ENCODE assay signal across 1 cellular context in the genomic region with DNA sequence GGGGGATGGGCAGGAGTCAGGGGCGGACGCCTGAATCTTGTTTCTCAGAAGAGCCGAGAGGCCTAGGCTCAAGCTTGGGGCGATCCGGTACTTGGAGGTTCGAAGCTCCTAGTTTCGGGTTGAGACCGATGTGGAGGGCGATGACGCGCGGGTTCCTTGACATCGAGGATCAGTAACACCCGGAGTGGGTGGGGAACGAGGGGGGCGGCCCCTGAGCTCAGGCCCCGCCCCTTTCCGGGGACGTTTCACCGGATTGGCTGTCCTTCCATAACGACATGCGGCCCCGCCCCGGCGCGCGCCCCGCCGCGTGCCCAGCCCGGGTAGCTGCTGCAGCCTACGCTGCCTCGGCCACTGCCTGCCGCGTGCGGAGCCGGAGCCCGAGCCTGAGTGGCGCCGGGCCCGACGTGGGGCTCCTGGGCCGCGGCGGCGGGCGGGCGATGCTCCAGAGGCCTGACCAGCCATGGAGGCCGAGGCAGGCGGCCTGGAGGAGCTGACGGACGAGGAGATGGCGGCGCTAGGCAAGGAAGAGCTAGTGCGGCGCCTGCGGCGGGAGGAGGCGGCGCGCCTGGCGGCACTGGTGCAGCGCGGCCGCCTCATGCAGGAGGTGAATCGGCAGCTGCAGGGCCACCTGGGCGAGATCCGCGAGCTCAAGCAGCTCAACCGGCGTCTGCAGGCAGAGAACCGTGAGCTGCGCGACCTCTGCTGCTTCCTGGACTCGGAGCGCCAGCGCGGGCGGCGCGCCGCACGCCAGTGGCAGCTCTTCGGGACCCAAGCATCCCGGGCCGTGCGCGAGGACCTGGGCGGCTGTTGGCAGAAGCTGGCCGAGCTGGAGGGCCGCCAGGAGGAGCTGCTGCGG.
TF ChIP-seq lines count a peak whose summit lies in the region.

A gene (plus strand): TSS at position 350 of the 856 bp plus-strand sequence. CDS start 111 bp downstream, at position 461.

TF ChIP-seq in K562, 482 proteins besides CTCF, POLR2A, EP300 and RAD21 (continued from another document and continues in another):
- TF ChIP-seq, protein P1, sequence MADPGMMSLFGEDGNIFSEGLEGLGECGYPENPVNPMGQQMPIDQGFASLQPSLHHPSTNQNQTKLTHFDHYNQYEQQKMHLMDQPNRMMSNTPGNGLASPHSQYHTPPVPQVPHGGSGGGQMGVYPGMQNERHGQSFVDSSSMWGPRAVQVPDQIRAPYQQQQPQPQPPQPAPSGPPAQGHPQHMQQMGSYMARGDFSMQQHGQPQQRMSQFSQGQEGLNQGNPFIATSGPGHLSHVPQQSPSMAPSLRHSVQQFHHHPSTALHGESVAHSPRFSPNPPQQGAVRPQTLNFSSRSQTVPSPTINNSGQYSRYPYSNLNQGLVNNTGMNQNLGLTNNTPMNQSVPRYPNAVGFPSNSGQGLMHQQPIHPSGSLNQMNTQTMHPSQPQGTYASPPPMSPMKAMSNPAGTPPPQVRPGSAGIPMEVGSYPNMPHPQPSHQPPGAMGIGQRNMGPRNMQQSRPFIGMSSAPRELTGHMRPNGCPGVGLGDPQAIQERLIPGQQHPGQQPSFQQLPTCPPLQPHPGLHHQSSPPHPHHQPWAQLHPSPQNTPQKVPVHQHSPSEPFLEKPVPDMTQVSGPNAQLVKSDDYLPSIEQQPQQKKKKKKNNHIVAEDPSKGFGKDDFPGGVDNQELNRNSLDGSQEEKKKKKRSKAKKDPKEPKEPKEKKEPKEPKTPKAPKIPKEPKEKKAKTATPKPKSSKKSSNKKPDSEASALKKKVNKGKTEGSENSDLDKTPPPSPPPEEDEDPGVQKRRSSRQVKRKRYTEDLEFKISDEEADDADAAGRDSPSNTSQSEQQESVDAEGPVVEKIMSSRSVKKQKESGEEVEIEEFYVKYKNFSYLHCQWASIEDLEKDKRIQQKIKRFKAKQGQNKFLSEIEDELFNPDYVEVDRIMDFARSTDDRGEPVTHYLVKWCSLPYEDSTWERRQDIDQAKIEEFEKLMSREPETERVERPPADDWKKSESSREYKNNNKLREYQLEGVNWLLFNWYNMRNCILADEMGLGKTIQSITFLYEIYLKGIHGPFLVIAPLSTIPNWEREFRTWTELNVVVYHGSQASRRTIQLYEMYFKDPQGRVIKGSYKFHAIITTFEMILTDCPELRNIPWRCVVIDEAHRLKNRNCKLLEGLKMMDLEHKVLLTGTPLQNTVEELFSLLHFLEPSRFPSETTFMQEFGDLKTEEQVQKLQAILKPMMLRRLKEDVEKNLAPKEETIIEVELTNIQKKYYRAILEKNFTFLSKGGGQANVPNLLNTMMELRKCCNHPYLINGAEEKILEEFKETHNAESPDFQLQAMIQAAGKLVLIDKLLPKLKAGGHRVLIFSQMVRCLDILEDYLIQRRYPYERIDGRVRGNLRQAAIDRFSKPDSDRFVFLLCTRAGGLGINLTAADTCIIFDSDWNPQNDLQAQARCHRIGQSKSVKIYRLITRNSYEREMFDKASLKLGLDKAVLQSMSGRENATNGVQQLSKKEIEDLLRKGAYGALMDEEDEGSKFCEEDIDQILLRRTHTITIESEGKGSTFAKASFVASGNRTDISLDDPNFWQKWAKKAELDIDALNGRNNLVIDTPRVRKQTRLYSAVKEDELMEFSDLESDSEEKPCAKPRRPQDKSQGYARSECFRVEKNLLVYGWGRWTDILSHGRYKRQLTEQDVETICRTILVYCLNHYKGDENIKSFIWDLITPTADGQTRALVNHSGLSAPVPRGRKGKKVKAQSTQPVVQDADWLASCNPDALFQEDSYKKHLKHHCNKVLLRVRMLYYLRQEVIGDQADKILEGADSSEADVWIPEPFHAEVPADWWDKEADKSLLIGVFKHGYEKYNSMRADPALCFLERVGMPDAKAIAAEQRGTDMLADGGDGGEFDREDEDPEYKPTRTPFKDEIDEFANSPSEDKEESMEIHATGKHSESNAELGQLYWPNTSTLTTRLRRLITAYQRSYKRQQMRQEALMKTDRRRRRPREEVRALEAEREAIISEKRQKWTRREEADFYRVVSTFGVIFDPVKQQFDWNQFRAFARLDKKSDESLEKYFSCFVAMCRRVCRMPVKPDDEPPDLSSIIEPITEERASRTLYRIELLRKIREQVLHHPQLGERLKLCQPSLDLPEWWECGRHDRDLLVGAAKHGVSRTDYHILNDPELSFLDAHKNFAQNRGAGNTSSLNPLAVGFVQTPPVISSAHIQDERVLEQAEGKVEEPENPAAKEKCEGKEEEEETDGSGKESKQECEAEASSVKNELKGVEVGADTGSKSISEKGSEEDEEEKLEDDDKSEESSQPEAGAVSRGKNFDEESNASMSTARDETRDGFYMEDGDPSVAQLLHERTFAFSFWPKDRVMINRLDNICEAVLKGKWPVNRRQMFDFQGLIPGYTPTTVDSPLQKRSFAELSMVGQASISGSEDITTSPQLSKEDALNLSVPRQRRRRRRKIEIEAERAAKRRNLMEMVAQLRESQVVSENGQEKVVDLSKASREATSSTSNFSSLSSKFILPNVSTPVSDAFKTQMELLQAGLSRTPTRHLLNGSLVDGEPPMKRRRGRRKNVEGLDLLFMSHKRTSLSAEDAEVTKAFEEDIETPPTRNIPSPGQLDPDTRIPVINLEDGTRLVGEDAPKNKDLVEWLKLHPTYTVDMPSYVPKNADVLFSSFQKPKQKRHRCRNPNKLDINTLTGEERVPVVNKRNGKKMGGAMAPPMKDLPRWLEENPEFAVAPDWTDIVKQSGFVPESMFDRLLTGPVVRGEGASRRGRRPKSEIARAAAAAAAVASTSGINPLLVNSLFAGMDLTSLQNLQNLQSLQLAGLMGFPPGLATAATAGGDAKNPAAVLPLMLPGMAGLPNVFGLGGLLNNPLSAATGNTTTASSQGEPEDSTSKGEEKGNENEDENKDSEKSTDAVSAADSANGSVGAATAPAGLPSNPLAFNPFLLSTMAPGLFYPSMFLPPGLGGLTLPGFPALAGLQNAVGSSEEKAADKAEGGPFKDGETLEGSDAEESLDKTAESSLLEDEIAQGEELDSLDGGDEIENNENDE (IDR thresholded peaks at IDR 0.05; ENCODE audit: low read depth, low read length) = peak; percentile 14
- TF ChIP-seq ZFX (CRISPR knock-in tag; IDR thresholded peaks at IDR 0.05) (peak; percentile 77), NFXL1 (CRISPR knock-in tag; IDR thresholded peaks at IDR 0.05) (no peak), EZH2 (IDR thresholded peaks at IDR 0.05; ENCODE audit: borderline replicate concordance, low read depth, low read length) (no peak), SAP30 (IDR thresholded peaks at IDR 0.05; ENCODE audit: borderline replicate concordance, insufficient read depth, low read depth, low read length, poor library complexity, severe bottlenecking) (peak; percentile 86), CBX8 (IDR thresholded peaks at IDR 0.05; ENCODE audit: borderline replicate concordance, extremely low read depth, low read depth, low read length, poor library complexity, severe bottlenecking) (no peak), TFAM (CRISPR knock-in tag; conservative IDR thresholded peaks at IDR 0.05) (no peak), RB1 (IDR thresholded peaks at IDR 0.05; ENCODE audit: low read depth) (peak; percentile 79; the same call in 1 of the 2 replicates), ARID1B (IDR thresholded peaks at IDR 0.05) (no peak), RBM39 (optimal IDR thresholded peaks at IDR 0.05; ENCODE audit: low read depth, low read length) (no peak), IFI16 (CRISPR knock-in tag; IDR thresholded peaks at IDR 0.05) (no peak), BHLHE40 (IDR thresholded peaks at IDR 0.05; ENCODE audit: low read length) (peak; percentile 94), SREBF2 (CRISPR knock-in tag; IDR thresholded peaks at IDR 0.05) (no peak), KLF10 (CRISPR knock-in tag; IDR thresholded peaks at IDR 0.05) (no peak), HNRNPK (IDR thresholded peaks at IDR 0.05; ENCODE audit: low read depth, low read length, poor library complexity, severe bottlenecking) (peak; percentile 19), ZSCAN29 (IDR thresholded peaks at IDR 0.05) (no peak)
- TF ChIP-seq, protein P2, sequence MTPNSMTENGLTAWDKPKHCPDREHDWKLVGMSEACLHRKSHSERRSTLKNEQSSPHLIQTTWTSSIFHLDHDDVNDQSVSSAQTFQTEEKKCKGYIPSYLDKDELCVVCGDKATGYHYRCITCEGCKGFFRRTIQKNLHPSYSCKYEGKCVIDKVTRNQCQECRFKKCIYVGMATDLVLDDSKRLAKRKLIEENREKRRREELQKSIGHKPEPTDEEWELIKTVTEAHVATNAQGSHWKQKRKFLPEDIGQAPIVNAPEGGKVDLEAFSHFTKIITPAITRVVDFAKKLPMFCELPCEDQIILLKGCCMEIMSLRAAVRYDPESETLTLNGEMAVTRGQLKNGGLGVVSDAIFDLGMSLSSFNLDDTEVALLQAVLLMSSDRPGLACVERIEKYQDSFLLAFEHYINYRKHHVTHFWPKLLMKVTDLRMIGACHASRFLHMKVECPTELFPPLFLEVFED (CRISPR knock-in tag; conservative IDR thresholded peaks at IDR 0.05) = no peak
- TF ChIP-seq, protein P3, sequence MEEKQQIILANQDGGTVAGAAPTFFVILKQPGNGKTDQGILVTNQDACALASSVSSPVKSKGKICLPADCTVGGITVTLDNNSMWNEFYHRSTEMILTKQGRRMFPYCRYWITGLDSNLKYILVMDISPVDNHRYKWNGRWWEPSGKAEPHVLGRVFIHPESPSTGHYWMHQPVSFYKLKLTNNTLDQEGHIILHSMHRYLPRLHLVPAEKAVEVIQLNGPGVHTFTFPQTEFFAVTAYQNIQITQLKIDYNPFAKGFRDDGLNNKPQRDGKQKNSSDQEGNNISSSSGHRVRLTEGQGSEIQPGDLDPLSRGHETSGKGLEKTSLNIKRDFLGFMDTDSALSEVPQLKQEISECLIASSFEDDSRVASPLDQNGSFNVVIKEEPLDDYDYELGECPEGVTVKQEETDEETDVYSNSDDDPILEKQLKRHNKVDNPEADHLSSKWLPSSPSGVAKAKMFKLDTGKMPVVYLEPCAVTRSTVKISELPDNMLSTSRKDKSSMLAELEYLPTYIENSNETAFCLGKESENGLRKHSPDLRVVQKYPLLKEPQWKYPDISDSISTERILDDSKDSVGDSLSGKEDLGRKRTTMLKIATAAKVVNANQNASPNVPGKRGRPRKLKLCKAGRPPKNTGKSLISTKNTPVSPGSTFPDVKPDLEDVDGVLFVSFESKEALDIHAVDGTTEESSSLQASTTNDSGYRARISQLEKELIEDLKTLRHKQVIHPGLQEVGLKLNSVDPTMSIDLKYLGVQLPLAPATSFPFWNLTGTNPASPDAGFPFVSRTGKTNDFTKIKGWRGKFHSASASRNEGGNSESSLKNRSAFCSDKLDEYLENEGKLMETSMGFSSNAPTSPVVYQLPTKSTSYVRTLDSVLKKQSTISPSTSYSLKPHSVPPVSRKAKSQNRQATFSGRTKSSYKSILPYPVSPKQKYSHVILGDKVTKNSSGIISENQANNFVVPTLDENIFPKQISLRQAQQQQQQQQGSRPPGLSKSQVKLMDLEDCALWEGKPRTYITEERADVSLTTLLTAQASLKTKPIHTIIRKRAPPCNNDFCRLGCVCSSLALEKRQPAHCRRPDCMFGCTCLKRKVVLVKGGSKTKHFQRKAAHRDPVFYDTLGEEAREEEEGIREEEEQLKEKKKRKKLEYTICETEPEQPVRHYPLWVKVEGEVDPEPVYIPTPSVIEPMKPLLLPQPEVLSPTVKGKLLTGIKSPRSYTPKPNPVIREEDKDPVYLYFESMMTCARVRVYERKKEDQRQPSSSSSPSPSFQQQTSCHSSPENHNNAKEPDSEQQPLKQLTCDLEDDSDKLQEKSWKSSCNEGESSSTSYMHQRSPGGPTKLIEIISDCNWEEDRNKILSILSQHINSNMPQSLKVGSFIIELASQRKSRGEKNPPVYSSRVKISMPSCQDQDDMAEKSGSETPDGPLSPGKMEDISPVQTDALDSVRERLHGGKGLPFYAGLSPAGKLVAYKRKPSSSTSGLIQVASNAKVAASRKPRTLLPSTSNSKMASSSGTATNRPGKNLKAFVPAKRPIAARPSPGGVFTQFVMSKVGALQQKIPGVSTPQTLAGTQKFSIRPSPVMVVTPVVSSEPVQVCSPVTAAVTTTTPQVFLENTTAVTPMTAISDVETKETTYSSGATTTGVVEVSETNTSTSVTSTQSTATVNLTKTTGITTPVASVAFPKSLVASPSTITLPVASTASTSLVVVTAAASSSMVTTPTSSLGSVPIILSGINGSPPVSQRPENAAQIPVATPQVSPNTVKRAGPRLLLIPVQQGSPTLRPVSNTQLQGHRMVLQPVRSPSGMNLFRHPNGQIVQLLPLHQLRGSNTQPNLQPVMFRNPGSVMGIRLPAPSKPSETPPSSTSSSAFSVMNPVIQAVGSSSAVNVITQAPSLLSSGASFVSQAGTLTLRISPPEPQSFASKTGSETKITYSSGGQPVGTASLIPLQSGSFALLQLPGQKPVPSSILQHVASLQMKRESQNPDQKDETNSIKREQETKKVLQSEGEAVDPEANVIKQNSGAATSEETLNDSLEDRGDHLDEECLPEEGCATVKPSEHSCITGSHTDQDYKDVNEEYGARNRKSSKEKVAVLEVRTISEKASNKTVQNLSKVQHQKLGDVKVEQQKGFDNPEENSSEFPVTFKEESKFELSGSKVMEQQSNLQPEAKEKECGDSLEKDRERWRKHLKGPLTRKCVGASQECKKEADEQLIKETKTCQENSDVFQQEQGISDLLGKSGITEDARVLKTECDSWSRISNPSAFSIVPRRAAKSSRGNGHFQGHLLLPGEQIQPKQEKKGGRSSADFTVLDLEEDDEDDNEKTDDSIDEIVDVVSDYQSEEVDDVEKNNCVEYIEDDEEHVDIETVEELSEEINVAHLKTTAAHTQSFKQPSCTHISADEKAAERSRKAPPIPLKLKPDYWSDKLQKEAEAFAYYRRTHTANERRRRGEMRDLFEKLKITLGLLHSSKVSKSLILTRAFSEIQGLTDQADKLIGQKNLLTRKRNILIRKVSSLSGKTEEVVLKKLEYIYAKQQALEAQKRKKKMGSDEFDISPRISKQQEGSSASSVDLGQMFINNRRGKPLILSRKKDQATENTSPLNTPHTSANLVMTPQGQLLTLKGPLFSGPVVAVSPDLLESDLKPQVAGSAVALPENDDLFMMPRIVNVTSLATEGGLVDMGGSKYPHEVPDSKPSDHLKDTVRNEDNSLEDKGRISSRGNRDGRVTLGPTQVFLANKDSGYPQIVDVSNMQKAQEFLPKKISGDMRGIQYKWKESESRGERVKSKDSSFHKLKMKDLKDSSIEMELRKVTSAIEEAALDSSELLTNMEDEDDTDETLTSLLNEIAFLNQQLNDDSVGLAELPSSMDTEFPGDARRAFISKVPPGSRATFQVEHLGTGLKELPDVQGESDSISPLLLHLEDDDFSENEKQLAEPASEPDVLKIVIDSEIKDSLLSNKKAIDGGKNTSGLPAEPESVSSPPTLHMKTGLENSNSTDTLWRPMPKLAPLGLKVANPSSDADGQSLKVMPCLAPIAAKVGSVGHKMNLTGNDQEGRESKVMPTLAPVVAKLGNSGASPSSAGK (IDR thresholded peaks at IDR 0.05) = peak; percentile 68
- TF ChIP-seq, protein P4, sequence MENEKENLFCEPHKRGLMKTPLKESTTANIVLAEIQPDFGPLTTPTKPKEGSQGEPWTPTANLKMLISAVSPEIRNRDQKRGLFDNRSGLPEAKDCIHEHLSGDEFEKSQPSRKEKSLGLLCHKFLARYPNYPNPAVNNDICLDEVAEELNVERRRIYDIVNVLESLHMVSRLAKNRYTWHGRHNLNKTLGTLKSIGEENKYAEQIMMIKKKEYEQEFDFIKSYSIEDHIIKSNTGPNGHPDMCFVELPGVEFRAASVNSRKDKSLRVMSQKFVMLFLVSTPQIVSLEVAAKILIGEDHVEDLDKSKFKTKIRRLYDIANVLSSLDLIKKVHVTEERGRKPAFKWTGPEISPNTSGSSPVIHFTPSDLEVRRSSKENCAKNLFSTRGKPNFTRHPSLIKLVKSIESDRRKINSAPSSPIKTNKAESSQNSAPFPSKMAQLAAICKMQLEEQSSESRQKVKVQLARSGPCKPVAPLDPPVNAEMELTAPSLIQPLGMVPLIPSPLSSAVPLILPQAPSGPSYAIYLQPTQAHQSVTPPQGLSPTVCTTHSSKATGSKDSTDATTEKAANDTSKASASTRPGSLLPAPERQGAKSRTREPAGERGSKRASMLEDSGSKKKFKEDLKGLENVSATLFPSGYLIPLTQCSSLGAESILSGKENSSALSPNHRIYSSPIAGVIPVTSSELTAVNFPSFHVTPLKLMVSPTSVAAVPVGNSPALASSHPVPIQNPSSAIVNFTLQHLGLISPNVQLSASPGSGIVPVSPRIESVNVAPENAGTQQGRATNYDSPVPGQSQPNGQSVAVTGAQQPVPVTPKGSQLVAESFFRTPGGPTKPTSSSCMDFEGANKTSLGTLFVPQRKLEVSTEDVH (IDR thresholded peaks at IDR 0.05; ENCODE audit: low read depth, partially characterized antibody) = no peak
